ENCODE assay signal across 13 cellular contexts in genomic region chr16:56946767-56947603, GRCh38. TPM values are rescaled to one million over a fixed set of nuclear protein-coding genes. Genes with fewer than 3 reads are reported as not detected.
DNase-seq lines count a peak whose midpoint lies in the region; ATAC-seq and TF ChIP-seq lines count a peak whose summit lies in the region.
"Had no signal": no experiment of that assay in that cellular context is flagged by ENCODE, and none has a peak within 500 bp of the region (broad histone marks: within the 10 kb centered on the region; RNA-seq: fewer than 3 reads in every experiment).

No MANE protein-coding gene starts in this region.

- H3K27ac ChIP-seq in left ventricle myocardium inferior (replicated peaks) (peak overlapping the region; percentile 13), right atrium auricular region (no peak overlapping the region), upper lobe of right lung (no peak overlapping the region)
- H3K27ac ChIP-seq: SJSA1 had no signal

- intact Hi-C loops in left ventricle myocardium inferior (cut with micrococcal nuclease), result loop anchor here (10.0 kb wide), 1 partner anchor 82 kb away; the partner anchor contains the start of gene SLC12A3
- intact Hi-C loops in upper lobe of right lung (cut with DNase I), result no loop called here

- no peaks in the 10 kb centered on the region for H3K9me3 Mint-ChIP-seq in T-helper 2 cell treated with Interferon-gamma antibody and Interleukin-4, amounts not matched to agents 5 μg/mL and 100 μg/mL, for 36 hours
- H3K9me3 Mint-ChIP-seq in memory B cell, result no peaks in the 10 kb centered on the region

- TF ChIP-seq CTCF in left ventricle myocardium inferior (IDR thresholded peaks at IDR 0.05; ENCODE audit: borderline replicate concordance), result no peak
- TF ChIP-seq CTCF in right atrium auricular region (IDR thresholded peaks at IDR 0.05), result no peak
- TF ChIP-seq CTCF in upper lobe of right lung (IDR thresholded peaks at IDR 0.05), result no peak

- H3K4me1 Mint-ChIP-seq in T-helper 2 cell treated with Interferon-gamma antibody and Interleukin-4, amounts not matched to agents 5 μg/mL and 100 μg/mL, for 36 hours (ENCODE audit: low read depth), result peaks cover 33% of the 10 kb centered on the region
- H3K4me1 Mint-ChIP-seq in memory B cell, result peaks cover 38% of the 10 kb centered on the region

- DNase-seq in left ventricle myocardium inferior (no peak), right atrium auricular region (ENCODE audit: low spot score) (no peak), memory B cell (ENCODE audit: low spot score in 2 of 2) (no peak), upper lobe of right lung (no peak), NCI-H82 (lab: John Stamatoyannopoulos, UW) (no peak)
- DNase-seq in T-helper 2 cell treated with Interferon-gamma antibody and Interleukin-4, amounts not matched to agents 5 μg/mL and 100 μg/mL, for 36 hours (ENCODE audit: low spot score), result no peak
- DNase-seq: C1 segment of cervical spinal cord, erythroblast, KBM-7, NCI-H2171 had no signal

- H3K27me3 ChIP-seq in left ventricle myocardium inferior (ENCODE audit: low read depth) (no peaks in the 10 kb centered on the region), right atrium auricular region (no peaks in the 10 kb centered on the region), upper lobe of right lung (no peaks in the 10 kb centered on the region)
- H3K27me3 ChIP-seq: SJSA1 had no signal

- H3K36me3 ChIP-seq in left ventricle myocardium inferior (peaks cover 43% of the 10 kb centered on the region), right atrium auricular region (peaks cover 43% of the 10 kb centered on the region), upper lobe of right lung (peaks cover 46% of the 10 kb centered on the region)

- no peak for ATAC-seq in memory B cell (ENCODE audit: low read depth)
- peak; percentile 6 for ATAC-seq in upper lobe of right lung
- ATAC-seq in HG03025 (IDR thresholded peaks at IDR 0.05; ENCODE audit: low FRiP score, unreplicated experiment), result no peak
- ATAC-seq in HG03045 (IDR thresholded peaks at IDR 0.05; ENCODE audit: unreplicated experiment), result no peak

- H3K9me3 ChIP-seq in left ventricle myocardium inferior (replicated peaks), result no peaks in the 10 kb centered on the region
- no peaks in the 10 kb centered on the region for H3K9me3 ChIP-seq in right atrium auricular region
- H3K9me3 ChIP-seq in upper lobe of right lung, result no peaks in the 10 kb centered on the region
- H3K9me3 ChIP-seq: SJSA1 had no signal

- H3K27ac Mint-ChIP-seq in T-helper 2 cell treated with Interferon-gamma antibody and Interleukin-4, amounts not matched to agents 5 μg/mL and 100 μg/mL, for 36 hours, result peak overlapping the region; percentile 35
- H3K27ac Mint-ChIP-seq in memory B cell, result peak overlapping the region; percentile 63

- no peak overlapping the region for H3K4me3 ChIP-seq in left ventricle myocardium inferior
- no peak overlapping the region for H3K4me3 ChIP-seq in right atrium auricular region
- H3K4me3 ChIP-seq in upper lobe of right lung, result no peak overlapping the region
- H3K4me3 ChIP-seq: SJSA1 had no signal

- peaks cover 42% of the 10 kb centered on the region for H3K36me3 Mint-ChIP-seq in T-helper 2 cell treated with Interferon-gamma antibody and Interleukin-4, amounts not matched to agents 5 μg/mL and 100 μg/mL, for 36 hours (ENCODE audit: low read depth)
- H3K36me3 Mint-ChIP-seq in memory B cell, result peaks cover 12% of the 10 kb centered on the region

- H3K4me3 Mint-ChIP-seq in T-helper 2 cell treated with Interferon-gamma antibody and Interleukin-4, amounts not matched to agents 5 μg/mL and 100 μg/mL, for 36 hours, result no peak overlapping the region
- no peak overlapping the region for H3K4me3 Mint-ChIP-seq in memory B cell

- no peaks in the 10 kb centered on the region for H3K27me3 Mint-ChIP-seq in T-helper 2 cell treated with Interferon-gamma antibody and Interleukin-4, amounts not matched to agents 5 μg/mL and 100 μg/mL, for 36 hours (ENCODE audit: low read depth)
- no peaks in the 10 kb centered on the region for H3K27me3 Mint-ChIP-seq in memory B cell

- H3K4me1 ChIP-seq in left ventricle myocardium inferior (peaks cover 9% of the 10 kb centered on the region), right atrium auricular region (no peaks in the 10 kb centered on the region), upper lobe of right lung (peaks cover 20% of the 10 kb centered on the region)
- H3K4me1 ChIP-seq: SJSA1 had no signal

RNA-seq across cellular contexts. Expression of gene CETP, which starts 14.8 kb away (rescaled TPM):
- total RNA-seq in left ventricle myocardium inferior, result 0.16 TPM
- not detected for total RNA-seq in right atrium auricular region
- 1.9 TPM for total RNA-seq in upper lobe of right lung

RNA-seq across cellular contexts. Expression of gene HERPUD1, which starts 15.0 kb away (rescaled TPM):
- total RNA-seq in left ventricle myocardium inferior (119 TPM), right atrium auricular region (100 to 1,000 TPM in 1 of 2 donors, 10 to 100 TPM in 1; 76.4 to 140 TPM), upper lobe of right lung (223 TPM)

RNA-seq across cellular contexts. Expression of gene NLRC5, which starts 42.4 kb away (rescaled TPM):
- total RNA-seq in left ventricle myocardium inferior (6.6 TPM), right atrium auricular region (1 to 10 TPM; 8.0 to 9.7 TPM), upper lobe of right lung (44.9 TPM)
